ENCODE assay signal across 8 cellular contexts in the genomic region with DNA sequence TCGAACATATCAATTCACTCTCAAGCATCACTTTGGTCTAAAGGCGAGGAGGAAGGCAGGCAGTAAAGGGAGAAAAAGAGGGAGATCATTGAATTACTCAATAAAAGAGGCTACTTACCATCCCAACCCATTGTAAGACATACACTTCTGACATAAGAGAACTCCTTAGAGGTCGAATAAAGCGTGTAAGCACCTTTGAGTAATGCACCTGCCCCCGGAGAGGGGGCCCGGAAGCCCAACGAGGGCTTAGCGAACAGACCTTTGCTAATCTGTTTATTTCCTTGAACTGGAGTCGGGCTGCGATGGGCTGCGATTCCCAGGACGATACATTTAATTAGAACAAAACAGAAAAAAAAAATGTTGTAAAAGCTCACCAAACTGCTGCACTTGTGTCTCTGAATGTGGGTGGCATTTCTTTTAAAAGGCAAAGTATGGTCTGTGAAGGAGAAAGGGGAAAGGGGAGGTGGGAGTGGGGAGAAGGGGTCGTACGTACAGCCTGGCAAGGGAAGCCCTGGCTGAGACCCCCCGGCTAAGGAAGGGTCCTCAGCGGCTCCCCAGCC. TPM values are rescaled to one million over a fixed set of nuclear protein-coding genes. Genes with fewer than 3 reads are reported as not detected.
DNase-seq lines count a peak whose midpoint lies in the region; ATAC-seq, FAIRE-seq and TF ChIP-seq lines count a peak whose summit lies in the region.

No MANE protein-coding gene starts in this region.

- H3K27ac ChIP-seq in IMR-90 (ENCODE audit: insufficient read depth, low read length) (peak overlapping the region; percentile 96), epithelial cell of prostate (peak overlapping the region; percentile 99), pancreas (peak overlapping the region; percentile 99 to 100 (median 99))

- dilution Hi-C loops in IMR-90 (cut with HindIII; ENCODE audit: low sequenced_read_pairs, unreplicated experiment), result no loop called here

- peak overlapping the region; percentile 97 for H3K4ac ChIP-seq in IMR-90 (ENCODE audit: low read depth, low read length)

- H3K9me3 ChIP-seq in IMR-90 (ENCODE audit: control insufficient read depth, insufficient read depth, low read length) (no peaks in the 10 kb centered on the region), pancreas (no peaks in the 10 kb centered on the region)

- H3K4me1 ChIP-seq in IMR-90 (ENCODE audit: control insufficient read depth, insufficient read depth, low read length), result peaks cover 25% of the 10 kb centered on the region
- H3K4me1 ChIP-seq in pancreas, result peaks cover 14 to 37% (median 20%) of the 10 kb centered on the region in 3 donors

- CTCF ChIA-PET in IMR-90 (lab: Yijun Ruan, JAX), result no interaction called here
- CTCF ChIA-PET in activated CD8-positive, alpha-beta memory T cell treated with anti-CD3 and anti-CD28 coated beads, Interleukin-2, amount 10 ng/mL, durations not matched to agents 7 days and 5 days (lab: Charles Lee), result interaction anchor here (1.0 to 2.6 kb wide), 5 partner anchors 12 to 31 kb away, joined by 3 to 13 read pairs (median 5); no protein-coding TSS in a partner anchor

- TF ChIP-seq CTCF in AG10803 (conservative IDR thresholded peaks at IDR 0.05; ENCODE audit: low read length) (no peak), IMR-90 (conservative IDR thresholded peaks at IDR 0.05; ENCODE audit: low read depth, low read length) (no peak), pancreas (IDR thresholded peaks at IDR 0.05) (no peak)

- peak overlapping the region; percentile 89 for H4K91ac ChIP-seq in IMR-90 (ENCODE audit: insufficient read depth, low read depth, low read length)

- no peak overlapping the region for H2BK20ac ChIP-seq in IMR-90 (ENCODE audit: low read depth, low read length)

- peaks cover 2% of the 10 kb centered on the region for H3K36me3 ChIP-seq in IMR-90 (ENCODE audit: control insufficient read depth, insufficient read depth, low read length)
- H3K36me3 ChIP-seq in pancreas, result no peaks in the 10 kb centered on the region

- in situ Hi-C loops in IMR-90 (cut with MboI; ENCODE audit: low sequenced_read_pairs), result no loop called here

- H2BK15ac ChIP-seq in IMR-90 (ENCODE audit: low read depth, low read length), result no peak overlapping the region

- H3K27me3 ChIP-seq in IMR-90 (ENCODE audit: control insufficient read depth, insufficient read depth, low read length) (no peaks in the 10 kb centered on the region), pancreas (no peaks in the 10 kb centered on the region)

- POLR2A ChIA-PET in IMR-90 (lab: Charles Lee; ENCODE audit: unreplicated experiment), result no interaction called here

- peak overlapping the region; percentile 100 for H3K14ac ChIP-seq in IMR-90 (replicated peaks; ENCODE audit: low read depth, low read length)

- ATAC-seq in IMR-90 (ENCODE audit: low read depth) (no peak), pancreas (no peak), GM21576 (IDR thresholded peaks at IDR 0.05; ENCODE audit: unreplicated experiment) (no peak)
- no peak for ATAC-seq in activated CD8-positive, alpha-beta memory T cell treated with anti-CD3 and anti-CD28 coated beads, Interleukin-2, amount 10 ng/mL, durations not matched to agents 7 days and 5 days

- H3K9me3 Mint-ChIP-seq in activated CD8-positive, alpha-beta memory T cell treated with anti-CD3 and anti-CD28 coated beads, Interleukin-2, amount 10 ng/mL, durations not matched to agents 7 days and 5 days (ENCODE audit: low read depth), result no peaks in the 10 kb centered on the region

- H3K4me3 ChIP-seq in AG10803 (ENCODE audit: low read length) (peak overlapping the region; percentile 94), IMR-90 (ENCODE audit: insufficient read depth, low read depth, low read length) (peak overlapping the region; percentile 77), pancreas (peak overlapping the region; percentile 81 to 95 (median 88))

- peak overlapping the region; percentile 100 for H3K9ac ChIP-seq in IMR-90 (ENCODE audit: low read depth, low read length)

- H3K23ac ChIP-seq in IMR-90 (ENCODE audit: low read depth, low read length), result peak overlapping the region; percentile 99

- H4K20me1 ChIP-seq in IMR-90 (ENCODE audit: insufficient read depth, low read length), result peaks cover 29% of the 10 kb centered on the region

- 0% methylated on average over 3 of the region's 16 CpGs; no CpG with 5 or more reads in 1 of the 2 experiments for WGBS in IMR-90 (ENCODE audit: extremely low coverage in 2 of 2, insufficient read length in 1 of 2), 2 experiments
- 13 to 14% methylated on average over 16 of the region's 16 CpGs for WGBS in pancreas, 2 donors

- FAIRE-seq in pancreas (lab: Jason Lieb, UNC), result no peak

- H3K9me1 ChIP-seq in IMR-90 (ENCODE audit: insufficient read depth, low read length), result peaks cover 12% of the 10 kb centered on the region

- H3K4me3 Mint-ChIP-seq in activated CD8-positive, alpha-beta memory T cell treated with anti-CD3 and anti-CD28 coated beads, Interleukin-2, amount 10 ng/mL, durations not matched to agents 7 days and 5 days, result peak overlapping the region; percentile 95

- H2AK9ac ChIP-seq in IMR-90 (replicated peaks; ENCODE audit: low read depth, low read length, poor library complexity), result peak overlapping the region; percentile 100

- H3K27me3 Mint-ChIP-seq in activated CD8-positive, alpha-beta memory T cell treated with anti-CD3 and anti-CD28 coated beads, Interleukin-2, amount 10 ng/mL, durations not matched to agents 7 days and 5 days, result no peaks in the 10 kb centered on the region

- peaks cover 50% of the 10 kb centered on the region for H3K4me1 Mint-ChIP-seq in activated CD8-positive, alpha-beta memory T cell treated with anti-CD3 and anti-CD28 coated beads, Interleukin-2, amount 10 ng/mL, durations not matched to agents 7 days and 5 days

- intact Hi-C loops in IMR-90 (cut with micrococcal nuclease), result loop anchor here (5.0 kb wide), 2 partner anchors 33 to 73 kb away; no protein-coding TSS in a partner anchor
- intact Hi-C loops in pancreas (cut with DNase I), result no loop called here

- peaks cover 38% of the 10 kb centered on the region for H3K36me3 Mint-ChIP-seq in activated CD8-positive, alpha-beta memory T cell treated with anti-CD3 and anti-CD28 coated beads, Interleukin-2, amount 10 ng/mL, durations not matched to agents 7 days and 5 days

- H3K18ac ChIP-seq in IMR-90 (ENCODE audit: low read depth, low read length), result peak overlapping the region; percentile 93

- no TSS peak for BruUV-seq in IMR-90 (replicated peaks; lab: Mats Ljungman, UMichigan)

- H4K5ac ChIP-seq in IMR-90 (ENCODE audit: low read depth, low read length), result peak overlapping the region; percentile 93; the same call in 1 of the 2 replicates

- no peak for TF ChIP-seq POLR2A in IMR-90 (IDR thresholded peaks at IDR 0.05; ENCODE audit: low read depth, low read length)

- H3K56ac ChIP-seq in IMR-90 (ENCODE audit: extremely low read depth, insufficient read depth, low read length), result peak overlapping the region; percentile 99

- peaks cover 21 to 65% of the 10 kb centered on the region in 2 experiments for H3K79me1 ChIP-seq in IMR-90 (ENCODE audit: low read depth in 1 of 2, low read length in 2 of 2)

- H4K8ac ChIP-seq in IMR-90 (ENCODE audit: low read depth in 2 of 2, low read length in 2 of 2), result peak overlapping the region; percentile 88 to 96

- peak overlapping the region; percentile 97 for H2AK5ac ChIP-seq in IMR-90 (ENCODE audit: low read depth, low read length)

- no peak for TF ChIP-seq RAD21 in IMR-90 (IDR thresholded peaks at IDR 0.05; ENCODE audit: low read length)

- DNase-seq in AG10803 (ENCODE audit: low read depth) (no peak), IMR-90 (no peak), epithelial cell of prostate (ENCODE audit: low read depth, low spot score) (no peak), pancreas (no peak), LoVo (ENCODE audit: low spot score) (no peak), HuH-7 (ENCODE audit: low spot score) (no peak)
- peak; percentile 58 for DNase-seq in activated CD8-positive, alpha-beta memory T cell treated with anti-CD3 and anti-CD28 coated beads, Interleukin-2, amount 10 ng/mL, durations not matched to agents 7 days and 5 days

- peak overlapping the region; percentile 46 for H2AFZ ChIP-seq in IMR-90 (replicated peaks; ENCODE audit: low read length, poor library complexity)

- H3K4me2 ChIP-seq in IMR-90 (ENCODE audit: low read depth, low read length), result peak overlapping the region; percentile 97

- H3K27ac Mint-ChIP-seq in activated CD8-positive, alpha-beta memory T cell treated with anti-CD3 and anti-CD28 coated beads, Interleukin-2, amount 10 ng/mL, durations not matched to agents 7 days and 5 days, result peak overlapping the region; percentile 100

- peak overlapping the region; percentile 69; the same call in 1 of the 2 replicates for H2BK120ac ChIP-seq in IMR-90 (ENCODE audit: low read depth, low read length)

- peak overlapping the region; percentile 98 for H2BK5ac ChIP-seq in IMR-90 (ENCODE audit: low read depth, low read length, poor library complexity, severe bottlenecking)

TF ChIP-seq in IMR-90, 13 proteins besides CTCF, POLR2A, EP300 and RAD21 (continues in another document):
- no peak for TF ChIP-seq BHLHE40 (IDR thresholded peaks at IDR 0.05; ENCODE audit: low read depth, low read length)
- TF ChIP-seq, protein P1, sequence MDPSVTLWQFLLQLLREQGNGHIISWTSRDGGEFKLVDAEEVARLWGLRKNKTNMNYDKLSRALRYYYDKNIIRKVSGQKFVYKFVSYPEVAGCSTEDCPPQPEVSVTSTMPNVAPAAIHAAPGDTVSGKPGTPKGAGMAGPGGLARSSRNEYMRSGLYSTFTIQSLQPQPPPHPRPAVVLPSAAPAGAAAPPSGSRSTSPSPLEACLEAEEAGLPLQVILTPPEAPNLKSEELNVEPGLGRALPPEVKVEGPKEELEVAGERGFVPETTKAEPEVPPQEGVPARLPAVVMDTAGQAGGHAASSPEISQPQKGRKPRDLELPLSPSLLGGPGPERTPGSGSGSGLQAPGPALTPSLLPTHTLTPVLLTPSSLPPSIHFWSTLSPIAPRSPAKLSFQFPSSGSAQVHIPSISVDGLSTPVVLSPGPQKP (IDR thresholded peaks at IDR 0.05; ENCODE audit: borderline replicate concordance, low read depth, low read length), result no peak

RNA-seq across cellular contexts. Expression of a gene that starts 3.0 kb away (rescaled TPM):
- total RNA-seq in IMR-90 (2012; rRNA removed) (3.9 and 5.3 TPM in 2 replicates), pancreas (10 to 100 TPM; 18.2 to 30.4 (median 20.5) TPM)
- polyA plus RNA-seq in IMR-90 (2012; rRNA removed) (8.9 and 9.3 TPM in 2 replicates), pancreas (10 to 100 TPM in 1 of 2 donors, 1 to 10 TPM in 1; 8.1 to 14.3 TPM)
- 5.1 and 5.9 TPM in 2 replicates for polyA plus RNA-seq in IMR-90 (2012; cell fraction: cytosol; rRNA removed)
- polyA plus RNA-seq in IMR-90 (2012; cell fraction: nucleus; rRNA removed; ENCODE audit: low replicate concordance), result 8.7 and 14.9 TPM in 2 replicates
- total RNA-seq in activated CD8-positive, alpha-beta memory T cell treated with anti-CD3 and anti-CD28 coated beads, Interleukin-2, amount 10 ng/mL, durations not matched to agents 7 days and 5 days, result 100 to 1,000 TPM in 1 of 2 experiments, 10 to 100 TPM in 1; 98.9 to 114 TPM

RNA-seq across cellular contexts. Expression of a gene that starts 20.0 kb away (rescaled TPM):
- total RNA-seq in IMR-90 (2012; rRNA removed) (184 and 192 TPM in 2 replicates), pancreas (10 to 100 TPM; 14.8 to 25.8 (median 20.1) TPM)
- polyA plus RNA-seq in IMR-90 (2012; rRNA removed) (137 and 165 TPM in 2 replicates), pancreas (10 to 100 TPM in 1 of 2 donors, 1 to 10 TPM in 1; 10.0 to 23.0 TPM)
- 96.8 and 106 TPM in 2 replicates for polyA plus RNA-seq in IMR-90 (2012; cell fraction: cytosol; rRNA removed)
- 45.0 and 63.3 TPM in 2 replicates for polyA plus RNA-seq in IMR-90 (2012; cell fraction: nucleus; rRNA removed; ENCODE audit: low replicate concordance)
- total RNA-seq in activated CD8-positive, alpha-beta memory T cell treated with anti-CD3 and anti-CD28 coated beads, Interleukin-2, amount 10 ng/mL, durations not matched to agents 7 days and 5 days, result 100 to 1,000 TPM; 153 to 171 TPM
